Comparison of ENCODE assay signal across 8 cellular contexts in genomic region chr2:30231726-30232026, GRCh38. TPM values are rescaled to one million over a fixed set of nuclear protein-coding genes. Genes with fewer than 3 reads are reported as not detected.
A peak's percentile ranks its signal among the peaks of the same experiment; 100 is the strongest.
DNase-seq lines count a peak whose midpoint lies in the region; ATAC-seq and TF ChIP-seq lines count a peak whose summit lies in the region.

No MANE protein-coding gene starts in this region.

- intact Hi-C loops in left cardiac atrium (cut with DNase I): loop anchor here in 1 of 2 donors (10.0 kb wide), 2 partner anchors 113 to 213 kb away; partner anchors contain the start of gene LCLAT1

- POLR2A ChIA-PET in activated CD8-positive, alpha-beta T cell treated with anti-CD3 and anti-CD28 coated beads, Interleukin-2, amount 10 ng/mL, durations not matched to agents 7 days and 5 days (lab: Charles Lee): interaction anchor here (0.6 to 4.1 kb wide), 26 partner anchors 9 to 668 kb away, joined by 3 to 27 read pairs (median 7); partner anchors contain the start of genes LCLAT1 and YPEL5

- H3K36me3 Mint-ChIP-seq in activated CD8-positive, alpha-beta T cell treated with anti-CD3 and anti-CD28 coated beads, Interleukin-2, amount 10 ng/mL, durations not matched to agents 7 days and 5 days (ENCODE audit: low read depth): peaks cover 32% of the 10 kb centered on the region

- ATAC-seq in HG03108 (IDR thresholded peaks at IDR 0.05; ENCODE audit: unreplicated experiment) (peak; percentile 8), left cardiac atrium (peak; percentile 4 to 8), GM21723 (IDR thresholded peaks at IDR 0.05; ENCODE audit: unreplicated experiment) (no peak), HG02885 (IDR thresholded peaks at IDR 0.05; ENCODE audit: poor library complexity, unreplicated experiment) (no peak)
- no peak for ATAC-seq in activated CD8-positive, alpha-beta T cell treated with anti-CD3 and anti-CD28 coated beads, Interleukin-2, amount 10 ng/mL, durations not matched to agents 7 days and 5 days

- H3K9ac ChIP-seq in skeletal muscle tissue (ENCODE audit: low read depth in 1 of 3, low read length in 3 of 3): peak overlapping the region; percentile 64 to 77 (median 76)

- H3K4me1 Mint-ChIP-seq in activated CD8-positive, alpha-beta T cell treated with anti-CD3 and anti-CD28 coated beads, Interleukin-2, amount 10 ng/mL, durations not matched to agents 7 days and 5 days (ENCODE audit: low read depth): peaks cover 64% of the 10 kb centered on the region

- no peaks in the 10 kb centered on the region for H3K9me3 ChIP-seq in skeletal muscle tissue (ENCODE audit: control insufficient read depth in 3 of 3, low read length in 3 of 3)

- H3K27me3 ChIP-seq in GM06990 (replicated peaks; ENCODE audit: control insufficient read depth, insufficient read depth, low read length) (no peaks in the 10 kb centered on the region; the same call in 1 of the 2 replicates), skeletal muscle tissue (ENCODE audit: control insufficient read depth in 3 of 3, insufficient read depth in 3 of 3, low read length in 3 of 3) (peaks cover 0 to 42% (median 23%) of the 10 kb centered on the region in 3 donors)

- peaks cover 5% of the 10 kb centered on the region for H3K27me3 Mint-ChIP-seq in activated CD8-positive, alpha-beta T cell treated with anti-CD3 and anti-CD28 coated beads, Interleukin-2, amount 10 ng/mL, durations not matched to agents 7 days and 5 days (ENCODE audit: low read depth)

- H3K4me3 ChIP-seq in GM06990 (replicated peaks; ENCODE audit: low read depth, low read length) (peak overlapping the region; percentile 74), skeletal muscle tissue (ENCODE audit: low read length in 3 of 3) (peak overlapping the region; percentile 74 to 78 (median 75))

- H3K4me1 ChIP-seq in skeletal muscle tissue (ENCODE audit: control insufficient read depth in 3 of 3, insufficient read depth in 3 of 3, low read length in 3 of 3): peaks cover 20 to 26% (median 20%) of the 10 kb centered on the region in 3 donors

- peak overlapping the region; percentile 73 for H3K4me3 Mint-ChIP-seq in activated CD8-positive, alpha-beta T cell treated with anti-CD3 and anti-CD28 coated beads, Interleukin-2, amount 10 ng/mL, durations not matched to agents 7 days and 5 days

- H3K9me3 Mint-ChIP-seq in activated CD8-positive, alpha-beta T cell treated with anti-CD3 and anti-CD28 coated beads, Interleukin-2, amount 10 ng/mL, durations not matched to agents 7 days and 5 days (ENCODE audit: insufficient read depth): peaks cover 5% of the 10 kb centered on the region

- peak overlapping the region; percentile 75 for H3K27ac ChIP-seq in skeletal muscle tissue (ENCODE audit: low read depth, low read length)

- no peak for TF ChIP-seq CTCF in GM06990 (IDR thresholded peaks at IDR 0.05; ENCODE audit: insufficient read depth, low read length, poor library complexity, severe bottlenecking)

- H3K36me3 ChIP-seq in GM06990 (ENCODE audit: control insufficient read depth, insufficient read depth, low read length) (peaks cover 4% of the 10 kb centered on the region), skeletal muscle tissue (ENCODE audit: control insufficient read depth in 3 of 3, insufficient read depth in 3 of 3, low read length in 3 of 3) (peaks cover 0 to 8% (median 4%) of the 10 kb centered on the region in 3 donors)

- DNase-seq in GM06990 (ENCODE audit: extremely low read depth, insufficient read length) (no peak), left cardiac atrium (no peak), HT-29 (ENCODE audit: low spot score) (no peak)
- no peak for DNase-seq in activated CD8-positive, alpha-beta T cell treated with anti-CD3 and anti-CD28 coated beads, Interleukin-2, amount 10 ng/mL, durations not matched to agents 7 days and 5 days

- H3K27ac Mint-ChIP-seq in activated CD8-positive, alpha-beta T cell treated with anti-CD3 and anti-CD28 coated beads, Interleukin-2, amount 10 ng/mL, durations not matched to agents 7 days and 5 days: peak overlapping the region; percentile 93

- CTCF ChIA-PET in activated CD8-positive, alpha-beta T cell treated with anti-CD3 and anti-CD28 coated beads, Interleukin-2, amount 10 ng/mL, durations not matched to agents 7 days and 5 days (lab: Charles Lee): interaction anchor here (0.9 to 18.8 kb wide), 13 partner anchors 6 to 481 kb away, joined by 3 to 268 read pairs (median 6); partner anchors contain the start of gene YPEL5

RNA-seq across cellular contexts. Expression of gene LBH, which starts 0.3 kb away (rescaled TPM):
- 100 to 1,000 TPM in 1 of 2 experiments, 10 to 100 TPM in 1; 97.0 to 100 TPM for total RNA-seq in activated CD8-positive, alpha-beta T cell treated with anti-CD3 and anti-CD28 coated beads, Interleukin-2, amount 10 ng/mL, durations not matched to agents 7 days and 5 days
- 10 to 100 TPM; 14.6 to 19.1 TPM for total RNA-seq in left cardiac atrium
- 41.2 TPM for total RNA-seq in skeletal muscle tissue
- 0.10 and 0.42 TPM in 2 replicates for total RNA-seq in HT-29 (2014; rRNA removed; shearing (Covaris generic))

Comparison
In these comparisons a context has a peak if more than half of its experiments do, and no peak if none do; other contexts are left out.
1. ATAC-seq: peak in HG03108 (single experiment) and left cardiac atrium (2 of 2); none in activated CD8-positive, alpha-beta T cell treated with anti-CD3 and anti-CD28 coated beads, Interleukin-2, amount 10 ng/mL, durations not matched to agents 7 days and 5 days (single experiment), GM21723 (single experiment) and HG02885 (single experiment).
2. RNA of gene LBH, which starts 0.3 kb away (total RNA-seq): 97.0 to 100 TPM in activated CD8-positive, alpha-beta T cell treated with anti-CD3 and anti-CD28 coated beads, Interleukin-2, amount 10 ng/mL, durations not matched to agents 7 days and 5 days, 41.2 TPM in skeletal muscle tissue (single experiment) and 14.6 to 19.1 TPM in left cardiac atrium; 0.10 to 0.42 TPM in HT-29; every median in the first group is over 10 times any median in the second.